ENCODE assay signal across 23 cellular contexts in genomic region chr11:76119032-76119431, GRCh38.
DNase-seq lines count a peak whose midpoint lies in the region; ATAC-seq, FAIRE-seq and TF ChIP-seq lines count a peak whose summit lies in the region.
"Had no signal": no experiment of that assay in that cellular context is flagged by ENCODE, and none has a peak within 500 bp of the region (broad histone marks: within the 10 kb centered on the region; RNA-seq: fewer than 3 reads in every experiment).

No MANE protein-coding gene starts in this region.

- H3K36me3 ChIP-seq in pancreas: no peaks in the 10 kb centered on the region

- H3K27me3 ChIP-seq in pancreas: no peaks in the 10 kb centered on the region

- no peak overlapping the region for H3K27ac ChIP-seq in pancreas

- ATAC-seq in pancreas: peak in 3 of 4 donors; percentile 39 to 62 (median 61)
- ATAC-seq: naive thymus-derived CD8-positive, alpha-beta T cell; WTC11 had no signal

- H3K9me3 ChIP-seq in pancreas: no peaks in the 10 kb centered on the region

- intact Hi-C loops in pancreas (cut with DNase I): no loop called here
- intact Hi-C loops in posterior cingulate gyrus (cut with DNase I): no loop called here

- no peak for FAIRE-seq in pancreas (lab: Jason Lieb, UNC)
- FAIRE-seq: islet of Langerhans had no signal

- H3K4me3 ChIP-seq in AG09309 (ENCODE audit: control insufficient read depth, low read depth, low read length): no peak overlapping the region
- no peak overlapping the region for H3K4me3 ChIP-seq in epithelial cell of proximal tubule (ENCODE audit: low read depth, low read length)
- no peak overlapping the region for H3K4me3 ChIP-seq in pancreas

- WGBS in pancreas, 2 donors: 55 to 66% methylated on average over 2 of the region's 2 CpGs

- DNase-seq in AG09309 (ENCODE audit: low read depth): no peak
- peak; percentile 19 for DNase-seq in HT-29 (ENCODE audit: low spot score)
- no peak for DNase-seq in epithelial cell of proximal tubule (ENCODE audit: low read depth)
- DNase-seq in pancreas: no peak
- DNase-seq in NCI-H748 treated with DMSO at 0.1 percent for 48 hours (lab: John Stamatoyannopoulos, UW): no peak
- no peak for DNase-seq in stimulated activated CD4-positive, alpha-beta T cell treated with anti-CD3 and anti-CD28 coated beads, Interleukin-12 subunit alpha, Interleukin-12 subunit beta, amount 100 ng/mL, for 4 hours
- no peak for DNase-seq in NCI-H1105 (lab: John Stamatoyannopoulos, UW)
- no peak for DNase-seq in posterior cingulate gyrus
- DNase-seq: activated CD4-positive, alpha-beta memory T cell treated with anti-CD3 and anti-CD28 coated beads for 36 hours; activated naive CD4-positive, alpha-beta T cell treated with anti-CD3 and anti-CD28 coated beads for 36 hours; activated T-cell treated with anti-CD3 and anti-CD28 coated beads, Interleukin-2, amount 50 U/mL, for 1 hour; anterior cingulate cortex; DND-41; endodermal cell; Kasumi-1; mesendoderm; naive thymus-derived CD8-positive, alpha-beta T cell; NCI-H1105 treated with DMSO at 0.1 percent for 48 hours; NCI-H510A treated with DMSO at 0.1 percent for 48 hours; stimulated activated CD8-positive, alpha-beta memory T cell treated with anti-CD3 and anti-CD28 coated beads, Interleukin-4, amount 100 ng/mL, for 48 hours; T-helper 2 cell had no signal

- H3K4me1 ChIP-seq in pancreas: peaks cover 0 to 7% (median 0%) of the 10 kb centered on the region in 3 donors

- TF ChIP-seq CTCF in AG09309 (IDR thresholded peaks at IDR 0.05; ENCODE audit: control insufficient read depth, insufficient read depth, low read depth, low read length, missing control alignments) (peak; percentile 7), epithelial cell of proximal tubule (conservative IDR thresholded peaks at IDR 0.05; ENCODE audit: low read depth, low read length) (peak; percentile 21), pancreas (IDR thresholded peaks at IDR 0.05) (no peak)

Comparison
In these comparisons a context has a peak if more than half of its experiments do, and no peak if none do; other contexts are left out.
1. CTCF ChIP-seq: peak in AG09309 (single experiment) and epithelial cell of proximal tubule (single experiment); none in pancreas (0 of 4).